In genomic region chr16:27511657-27512056, GRCh38 we compare ENCODE assay signal across 21 cellular contexts. TPM values are rescaled to one million over a fixed set of nuclear protein-coding genes. Genes with fewer than 3 reads are reported as not detected.
DNase-seq lines count a peak whose midpoint lies in the region; TF ChIP-seq lines count a peak whose summit lies in the region.
"Had no signal": no experiment of that assay in that cellular context is flagged by ENCODE, and none has a peak within 500 bp of the region (broad histone marks: within the 10 kb centered on the region; RNA-seq: fewer than 3 reads in every experiment).

No MANE protein-coding gene starts in this region.

- TF ChIP-seq CTCF in brain microvascular endothelial cell (IDR thresholded peaks at IDR 0.05; ENCODE audit: low read depth, low read length, missing control alignments) (peak; percentile 8), thyroid gland (IDR thresholded peaks at IDR 0.05) (peak in 4 of 6 experiments; percentile 40 to 53 (median 43)), glutamatergic neuron (IDR thresholded peaks at IDR 0.05; ENCODE audit: partially characterized antibody, unreplicated experiment) (no peak)

- H3K4me1 ChIP-seq in muscle layer of duodenum (ENCODE audit: control insufficient read depth in 1 of 2, insufficient read depth in 2 of 2, low read length in 2 of 2) (no peaks in the 10 kb centered on the region), thyroid gland (peaks cover 25 to 34% of the 10 kb centered on the region in 2 donors)
- H3K4me1 ChIP-seq: HAP-1, tibial artery had no signal

- H3K36me3 ChIP-seq in brain microvascular endothelial cell (replicated peaks) (peaks cover 52% of the 10 kb centered on the region), muscle layer of duodenum (ENCODE audit: control insufficient read depth in 1 of 2, insufficient read depth in 2 of 2, low read length in 2 of 2) (peaks cover 45 to 58% of the 10 kb centered on the region in 2 donors), thyroid gland (peaks cover 23 to 40% of the 10 kb centered on the region in 2 donors)

- WGBS in thyroid gland, 2 donors: 55 to 65% methylated on average over 15 of the region's 15 CpGs

- H3K27ac ChIP-seq in brain microvascular endothelial cell (no peak overlapping the region), muscle layer of duodenum (ENCODE audit: low read length) (peak overlapping the region; percentile 41), thyroid gland (peak overlapping the region; percentile 28 to 88 (median 69))
- H3K27ac ChIP-seq: body of pancreas, neutrophil, tibial artery had no signal

- H3K9me3 ChIP-seq in muscle layer of duodenum (ENCODE audit: control insufficient read depth in 1 of 2, low read length in 2 of 2) (no peaks in the 10 kb centered on the region), thyroid gland (no peaks in the 10 kb centered on the region)
- H3K9me3 ChIP-seq: body of pancreas, HAP-1, neutrophil, tibial artery had no signal

- peaks cover 1% of the 10 kb centered on the region for H3K27me3 Mint-ChIP-seq in glutamatergic neuron (ENCODE audit: unreplicated experiment)
- H3K27me3 Mint-ChIP-seq: effector memory CD8-positive, alpha-beta T cell had no signal

- no peak for TF ChIP-seq POLR2A in thyroid gland (IDR thresholded peaks at IDR 0.05)

- no peak overlapping the region for H3K4me3 Mint-ChIP-seq in glutamatergic neuron (ENCODE audit: unreplicated experiment)
- H3K4me3 Mint-ChIP-seq: effector memory CD8-positive, alpha-beta T cell; T-helper 1 cell treated with Interleukin-12 subunit alpha and Interleukin-12 subunit beta and Interleukin-4 antibody, amounts not matched to agents 30 μg/mL and 1 μg/mL, for 36 hours had no signal

- H3K27ac Mint-ChIP-seq in glutamatergic neuron (ENCODE audit: unreplicated experiment): no peak overlapping the region
- H3K27ac Mint-ChIP-seq: T-helper 1 cell treated with Interleukin-12 subunit alpha and Interleukin-12 subunit beta and Interleukin-4 antibody, amounts not matched to agents 30 μg/mL and 1 μg/mL, for 36 hours had no signal

- no peak overlapping the region for H3K4me3 ChIP-seq in brain microvascular endothelial cell (ENCODE audit: low read depth, low read length)
- H3K4me3 ChIP-seq in muscle layer of duodenum (ENCODE audit: low read depth in 1 of 2, low read length in 2 of 2): no peak overlapping the region
- no peak overlapping the region for H3K4me3 ChIP-seq in thyroid gland (replicated peaks in 1 of 3)
- H3K4me3 ChIP-seq: body of pancreas, HAP-1, tibial artery had no signal

- intact Hi-C loops in thyroid gland (cut with DNase I): no loop called here

- peaks cover 3% of the 10 kb centered on the region for H3K4me1 Mint-ChIP-seq in glutamatergic neuron (ENCODE audit: low read depth, unreplicated experiment)

- peaks cover 7% of the 10 kb centered on the region for H3K9me3 Mint-ChIP-seq in glutamatergic neuron (ENCODE audit: unreplicated experiment)
- H3K9me3 Mint-ChIP-seq: effector memory CD8-positive, alpha-beta T cell; T-helper 1 cell treated with Interleukin-12 subunit alpha and Interleukin-12 subunit beta and Interleukin-4 antibody, amounts not matched to agents 30 μg/mL and 1 μg/mL, for 36 hours had no signal

- in situ Hi-C loops in brain microvascular endothelial cell (cut with HindIII; ENCODE audit: low pct_ligation_motif_present, low sequenced_read_pairs): no loop called here

- DNase-seq in brain microvascular endothelial cell: no peak
- peak; percentile 85 for DNase-seq in glomerular visceral epithelial cell (ENCODE audit: extremely low spot score)
- peak; percentile 92 to 93 for DNase-seq in thyroid gland
- DNase-seq in glutamatergic neuron: no peak
- DNase-seq in NCI-H1694 (lab: John Stamatoyannopoulos, UW): no peak
- DNase-seq in UCSD-AML1 (lab: John Stamatoyannopoulos, UW; ENCODE audit: unreplicated experiment): no peak
- DNase-seq: activated CD4-positive, alpha-beta T cell treated with anti-CD3 and anti-CD28 coated beads for 1 hour; activated gamma-delta T cell; DMS 273 treated with DMSO at 0.1 percent for 48 hours; effector memory CD8-positive, alpha-beta T cell; mesendoderm; NCI-H1417; NCI-H2227 treated with DMSO at 0.1 percent for 48 hours; SHP77 treated with DMSO at 0.1 percent for 48 hours; small intestine; tibial artery had no signal

- H3K27me3 ChIP-seq in brain microvascular endothelial cell (replicated peaks) (no peaks in the 10 kb centered on the region), muscle layer of duodenum (ENCODE audit: low read depth, low read length) (no peaks in the 10 kb centered on the region), thyroid gland (no peaks in the 10 kb centered on the region)
- H3K27me3 ChIP-seq: body of pancreas, neutrophil, tibial artery had no signal

- peaks cover 25% of the 10 kb centered on the region for H3K36me3 Mint-ChIP-seq in glutamatergic neuron (ENCODE audit: unreplicated experiment)

RNA-seq across cellular contexts. Expression of gene GTF3C1, which starts 38.1 kb away (rescaled TPM):
- total RNA-seq in thyroid gland (100 to 1,000 TPM in 3 of 4 donors, 10 to 100 TPM in 1; 58.5 to 120 (median 112) TPM), glutamatergic neuron (ENCODE audit: unreplicated experiment) (106 TPM)

RNA-seq across cellular contexts. Expression of gene KATNIP, which starts 38.3 kb away (rescaled TPM):
- total RNA-seq in thyroid gland: 10 to 100 TPM; 41.3 to 82.8 (median 70.9) TPM
- 22.9 TPM for total RNA-seq in glutamatergic neuron (ENCODE audit: unreplicated experiment)

Comparison
In these comparisons a context has a peak if more than half of its experiments do, and no peak if none do; other contexts are left out.
1. DNase-seq: peak in glomerular visceral epithelial cell (single experiment) and thyroid gland (2 of 2); none in brain microvascular endothelial cell (single experiment), glutamatergic neuron (single experiment), NCI-H1694 (single experiment) and UCSD-AML1 (single experiment).